22 cellular contexts compared by ENCODE assay signal in the genomic region with DNA sequence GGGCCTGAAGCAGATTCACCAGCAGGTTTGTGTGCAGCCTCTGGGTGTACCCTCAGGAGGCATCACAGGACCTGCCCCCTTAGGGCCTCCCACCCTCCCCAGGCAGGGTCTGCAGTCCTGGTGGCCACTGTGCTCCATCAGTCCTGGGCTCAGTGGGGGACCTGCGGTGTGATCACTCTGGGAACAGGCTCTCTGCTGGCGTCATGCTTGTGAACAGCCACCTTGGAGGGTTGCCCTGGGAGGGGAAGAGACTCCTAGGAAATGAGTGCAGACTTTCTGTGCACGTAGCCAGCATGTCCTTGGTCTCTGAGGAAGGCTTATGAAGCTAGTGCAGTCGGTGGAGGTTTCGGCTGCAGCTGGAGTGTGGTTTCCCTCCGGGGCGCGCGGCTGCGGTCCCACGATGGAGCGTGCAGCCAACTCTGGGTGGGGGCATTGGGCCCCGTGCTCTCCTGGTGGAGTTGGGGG.
DNase-seq lines count a peak whose midpoint lies in the region; ATAC-seq, FAIRE-seq and TF ChIP-seq lines count a peak whose summit lies in the region.
"Had no signal": no experiment of that assay in that cellular context is flagged by ENCODE, and none has a peak within 500 bp of the region (broad histone marks: within the 10 kb centered on the region; RNA-seq: fewer than 3 reads in every experiment).

No MANE protein-coding gene starts in this region.

- H2AFZ ChIP-seq in DND-41 (ENCODE audit: low read depth, low read length) (no peak overlapping the region), GM23248 (no peak overlapping the region)

- H3K27me3 ChIP-seq in DND-41 (ENCODE audit: insufficient read depth, low read length, poor library complexity): no peaks in the 10 kb centered on the region
- H3K27me3 ChIP-seq in GM23248 (replicated peaks; ENCODE audit: insufficient read depth): no peaks in the 10 kb centered on the region
- H3K27me3 ChIP-seq: dorsolateral prefrontal cortex, heart left ventricle, suprapubic skin had no signal

- H3K9ac ChIP-seq in DND-41 (ENCODE audit: low read depth, low read length) (peak overlapping the region; percentile 55), SK-N-MC (ENCODE audit: insufficient read length) (peak overlapping the region; percentile 22), kidney (ENCODE audit: low read length in 2 of 2) (no peak overlapping the region), GM23248 (no peak overlapping the region)

- H4K20me1 ChIP-seq in DND-41 (ENCODE audit: insufficient read depth, low read length) (peaks cover 3% of the 10 kb centered on the region; the same call in 1 of the 2 replicates), GM23248 (ENCODE audit: insufficient read depth) (no peaks in the 10 kb centered on the region)

- 64% methylated on average over 13 of the region's 13 CpGs for WGBS in urinary bladder
- 72 to 74% methylated on average over 13 of the region's 13 CpGs for WGBS in GM23248 (ENCODE audit: low coverage in 1 of 2, low lambda C conversion rate in 2 of 2, missing lambda C conversion rate in 2 of 2), 2 experiments

- in situ Hi-C loops in GM23248 (cut with MboI): no loop called here

- no peaks in the 10 kb centered on the region for H3K9me2 ChIP-seq in GM23248 (ENCODE audit: insufficient read depth)

- H3K4me2 ChIP-seq in DND-41 (ENCODE audit: insufficient read depth, low read length): peak overlapping the region; percentile 63
- H3K4me2 ChIP-seq in GM23248 (ENCODE audit: unreplicated experiment): no peak overlapping the region

- ATAC-seq in DND-41 (ENCODE audit: insufficient read depth, low read depth): peak; percentile 94
- ATAC-seq: heart left ventricle; left lobe of liver; stimulated activated memory B cell treated with anti-CD40 and anti-IgM and Interleukin-4, amounts not matched to agents 10 μg/mL and 1 μg/mL and 100 μg/mL, for 72 hours had no signal

- intact Hi-C loops in kidney (cut with DNase I): no loop called here

- no peak for FAIRE-seq in kidney (lab: Jason Lieb, UNC)
- FAIRE-seq: GM18507, H1 had no signal

- H3K79me2 ChIP-seq in DND-41 (ENCODE audit: insufficient read depth, low read length) (peaks cover 81% of the 10 kb centered on the region), GM23248 (ENCODE audit: insufficient read depth) (no peaks in the 10 kb centered on the region)

- H3F3A ChIP-seq in GM23248 (ENCODE audit: insufficient read depth): no peaks in the 10 kb centered on the region

- DNase-seq in DND-41: peak; percentile 94
- DNase-seq in SK-N-MC (ENCODE audit: low read depth, low spot score): no peak
- DNase-seq in kidney: peak; percentile 51
- DNase-seq in NCI-H82 (lab: John Stamatoyannopoulos, UW): no peak
- DNase-seq in NCI-H2107 (lab: John Stamatoyannopoulos, UW): no peak
- no peak for DNase-seq in GM23248
- DNase-seq: activated CD4-positive, alpha-beta T cell treated with anti-CD3 and anti-CD28 coated beads for 4 hours; DMS153; dorsolateral prefrontal cortex; KBM-7; MM.1S; naive B cell; NCI-H1436 treated with DMSO at 0.1 percent for 48 hours; NCI-H524 treated with DMSO at 0.1 percent for 48 hours; stimulated activated CD4-positive, alpha-beta T cell treated with anti-CD3 and anti-CD28 coated beads, Interleukin-4, amount 100 ng/mL, for 1 hour had no signal

- TF ChIP-seq CTCF in DND-41 (IDR thresholded peaks at IDR 0.05; ENCODE audit: borderline replicate concordance, extremely low read depth, low read length, poor library complexity, severe bottlenecking) (no peak), kidney (IDR thresholded peaks at IDR 0.05; ENCODE audit: borderline replicate concordance, extremely low read depth, insufficient read depth) (no peak)

- peaks cover 76% of the 10 kb centered on the region for H3K4me1 ChIP-seq in DND-41 (ENCODE audit: insufficient read depth, low read length)
- H3K4me1 ChIP-seq in kidney (ENCODE audit: control insufficient read depth in 1 of 2, insufficient read depth in 1 of 2, low read depth in 1 of 2, low read length in 2 of 2): no peaks in the 10 kb centered on the region
- H3K4me1 ChIP-seq in urinary bladder (ENCODE audit: insufficient read depth): no peaks in the 10 kb centered on the region
- H3K4me1 ChIP-seq in GM23248 (ENCODE audit: insufficient read depth): no peaks in the 10 kb centered on the region

- H3K27ac ChIP-seq in DND-41 (ENCODE audit: low read length): peak overlapping the region; percentile 86
- H3K27ac ChIP-seq in SK-N-MC: peak overlapping the region; percentile 96
- H3K27ac ChIP-seq in kidney (ENCODE audit: low read depth in 2 of 2, low read length in 2 of 2): no peak overlapping the region
- peak overlapping the region; percentile 25 for H3K27ac ChIP-seq in urinary bladder (ENCODE audit: low read depth)
- H3K27ac ChIP-seq in GM23248: no peak overlapping the region
- H3K27ac ChIP-seq: dorsolateral prefrontal cortex, heart left ventricle, suprapubic skin had no signal

- H3K9me3 ChIP-seq in DND-41 (ENCODE audit: insufficient read depth, low read length, severe bottlenecking) (no peaks in the 10 kb centered on the region), SK-N-MC (ENCODE audit: low read depth, low read length) (no peaks in the 10 kb centered on the region), kidney (ENCODE audit: control insufficient read depth in 1 of 2, low read length in 2 of 2) (no peaks in the 10 kb centered on the region), GM23248 (ENCODE audit: low read depth) (no peaks in the 10 kb centered on the region)
- H3K9me3 ChIP-seq: heart left ventricle, suprapubic skin had no signal

- H3K4me3 ChIP-seq in DND-41 (ENCODE audit: low read depth in 1 of 2, low read length in 2 of 2): peak overlapping the region in 1 of 2 experiments; percentile 50; a peak in 1 of 4 replicates
- peak overlapping the region; percentile 62 for H3K4me3 ChIP-seq in SK-N-MC
- no peak overlapping the region for H3K4me3 ChIP-seq in kidney (ENCODE audit: low read length in 2 of 2)
- H3K4me3 ChIP-seq in urinary bladder (ENCODE audit: low read depth, low read length): no peak overlapping the region
- H3K4me3 ChIP-seq in GM23248: no peak overlapping the region
- H3K4me3 ChIP-seq: dorsolateral prefrontal cortex, heart left ventricle, suprapubic skin had no signal

- H3K36me3 ChIP-seq in DND-41 (ENCODE audit: insufficient read depth, low read length) (peaks cover 83% of the 10 kb centered on the region), SK-N-MC (ENCODE audit: insufficient read depth, low read length) (peaks cover 6% of the 10 kb centered on the region), kidney (ENCODE audit: control insufficient read depth in 1 of 2, insufficient read depth in 2 of 2, low read length in 2 of 2) (peaks cover 6 to 10% of the 10 kb centered on the region in 2 donors), urinary bladder (ENCODE audit: insufficient read depth) (peaks cover 3% of the 10 kb centered on the region), GM23248 (ENCODE audit: low read depth) (no peaks in the 10 kb centered on the region)

Comparison
In these comparisons a context has a peak if more than half of its experiments do, and no peak if none do; other contexts are left out.
1. DNase-seq: peak in DND-41 (single experiment) and kidney (single experiment); none in SK-N-MC (single experiment), NCI-H82 (single experiment), NCI-H2107 (single experiment) and GM23248 (single experiment).
2. H3K27ac ChIP-seq: peak in DND-41 (single experiment), SK-N-MC (single experiment) and urinary bladder (single experiment); none in kidney (0 of 2) and GM23248 (single experiment).
3. H3K9ac ChIP-seq: peak in DND-41 (single experiment) and SK-N-MC (single experiment); none in kidney (0 of 2) and GM23248 (single experiment).